Comparison of ENCODE assay signal across 24 cellular contexts in the genomic region with DNA sequence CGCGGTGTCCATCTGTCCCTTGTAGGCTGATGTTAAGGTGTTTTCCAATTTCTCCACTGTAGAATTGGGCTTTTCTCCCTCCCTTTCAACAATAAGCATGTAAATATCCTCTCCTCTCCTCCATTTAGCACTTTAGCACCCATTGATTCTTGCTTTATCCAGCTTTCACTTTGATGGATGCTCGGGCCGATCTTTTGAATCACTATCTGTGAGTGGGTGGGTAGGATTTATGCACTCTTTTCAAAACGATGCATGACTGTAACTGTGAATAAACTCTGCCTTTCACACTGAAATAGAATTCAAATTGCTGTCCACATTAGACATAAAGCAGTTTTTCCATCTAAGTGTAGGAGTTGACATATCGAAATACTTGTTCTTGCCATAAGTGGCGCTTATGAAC. TPM values are rescaled to one million over a fixed set of nuclear protein-coding genes. Genes with fewer than 3 reads are reported as not detected.
A peak's percentile ranks its signal among the peaks of the same experiment; 100 is the strongest.
DNase-seq lines count a peak whose midpoint lies in the region; ATAC-seq, FAIRE-seq and TF ChIP-seq lines count a peak whose summit lies in the region.
"Had no signal": no experiment of that assay in that cellular context is flagged by ENCODE, and none has a peak within 500 bp of the region (broad histone marks: within the 10 kb centered on the region; RNA-seq: fewer than 3 reads in every experiment).

No MANE protein-coding gene starts in this region.

- H3K27ac ChIP-seq in HCT116 (ENCODE audit: low read depth, low read length) = no peak overlapping the region
- H3K27ac ChIP-seq in K562 (ENCODE audit: extremely low read depth, low read depth, low read length) = no peak overlapping the region
- no peak overlapping the region for H3K27ac ChIP-seq in trophoblast cell (ENCODE audit: low read depth, low read length)
- H3K27ac ChIP-seq: A549; BLaER1 treated with 17β-estradiol and CSF1 and Interleukin-3, amounts not matched to agents 10 nM and 100 nM had no signal

- no peaks in the 10 kb centered on the region for H3K9me2 ChIP-seq in HCT116 (ENCODE audit: insufficient read depth)

- no peak overlapping the region for H3K4me3 ChIP-seq in HCT116 (replicated peaks in 1 of 2; ENCODE audit: low read depth in 1 of 2, low read length in 2 of 2)
- no peak overlapping the region for H3K4me3 ChIP-seq in K562
- no peak overlapping the region for H3K4me3 ChIP-seq in trophoblast cell (ENCODE audit: low read depth, low read length)
- H3K4me3 ChIP-seq: A549; BLaER1 treated with 17β-estradiol and CSF1 and Interleukin-3, amounts not matched to agents 10 nM and 100 nM; GM23338 had no signal

- intact Hi-C loops in HCT116 (cut with micrococcal nuclease) (no loop called here), K562 (cut with micrococcal nuclease) (loop anchor here (5.0 kb wide), 1 partner anchor 138 kb away; no protein-coding TSS in a partner anchor)

- no peak for TF ChIP-seq RAD21 in HCT116 (IDR thresholded peaks at IDR 0.05; ENCODE audit: low read depth)
- TF ChIP-seq RAD21 in K562 (CRISPR knock-in tag; conservative IDR thresholded peaks at IDR 0.05 in 1 of 2, IDR thresholded peaks at IDR 0.05 in 1 of 2) = no peak

- H4K20me1 ChIP-seq in HCT116 (ENCODE audit: insufficient read depth) (peaks cover 72% of the 10 kb centered on the region), K562 (replicated peaks; ENCODE audit: control insufficient read depth, insufficient read depth, low read length) (0 out of 2 replicates have a peak, but pooled peaks cover 3% of the 10 kb centered on the region)

- H3K27me3 ChIP-seq in HCT116 (ENCODE audit: insufficient read depth, low read length) (no peaks in the 10 kb centered on the region), K562 (ENCODE audit: control insufficient read depth in 2 of 2, insufficient read depth in 2 of 2, low read length in 2 of 2) (peaks cover 35 to 64% of the 10 kb centered on the region in 2 experiments), trophoblast cell (ENCODE audit: insufficient read depth, low read length) (no peaks in the 10 kb centered on the region)
- H3K27me3 ChIP-seq: BE2C; BLaER1 treated with 17β-estradiol and CSF1 and Interleukin-3, amounts not matched to agents 10 nM and 100 nM had no signal

- H3K36me3 ChIP-seq in HCT116 (ENCODE audit: control insufficient read depth in 1 of 2, insufficient read depth in 2 of 2, low read length in 2 of 2) (peaks cover 9 to 79% of the 10 kb centered on the region in 2 experiments; a peak in 3 of 4 replicates), K562 (ENCODE audit: control insufficient read depth, insufficient read depth, low read length) (no peaks in the 10 kb centered on the region), trophoblast cell (ENCODE audit: control insufficient read depth in 1 of 2, insufficient read depth in 2 of 2, low read length in 2 of 2) (no peaks in the 10 kb centered on the region)
- H3K36me3 ChIP-seq: BE2C had no signal

- TF ChIP-seq EP300 in K562 (IDR thresholded peaks at IDR 0.05; ENCODE audit: low read length) = no peak

- H2AK5ac ChIP-seq in trophoblast cell (ENCODE audit: low read length) = no peak overlapping the region

- H2BK120ac ChIP-seq in trophoblast cell (ENCODE audit: insufficient read depth, low read length, poor library complexity) = no peak overlapping the region

- H3K9me3 ChIP-seq in HCT116 (ENCODE audit: control insufficient read depth in 1 of 2, insufficient read depth in 1 of 2, low read depth in 1 of 2, low read length in 2 of 2) = no peaks in the 10 kb centered on the region
- H3K9me3 ChIP-seq in K562 (replicated peaks; ENCODE audit: control insufficient read depth, insufficient read depth, low read depth, low read length) = no peaks in the 10 kb centered on the region
- no peaks in the 10 kb centered on the region for H3K9me3 ChIP-seq in trophoblast cell (ENCODE audit: insufficient read depth, low read depth, low read length)
- H3K9me3 ChIP-seq: A549, BE2C had no signal

- H3K79me1 ChIP-seq in trophoblast cell (ENCODE audit: low read length) = no peaks in the 10 kb centered on the region

- no peak overlapping the region for H3K14ac ChIP-seq in trophoblast cell (ENCODE audit: low read length)

- RAD21 ChIA-PET in HCT116 (lab: Charles Lee; ENCODE audit: low non-redundant PET in 1 of 2, low total read pairs in 2 of 2, uncharacterized antibody in 2 of 2, unreplicated experiment in 2 of 2) = no interaction called here

- peaks cover 34% of the 10 kb centered on the region for H3K36me3 Mint-ChIP-seq in mesothelial cell of epicardium
- H3K36me3 Mint-ChIP-seq in activated CD8-positive, alpha-beta memory T cell treated with anti-CD3 and anti-CD28 coated beads, Interleukin-2, amount 10 ng/mL, durations not matched to agents 7 days and 5 days = no peaks in the 10 kb centered on the region
- H3K36me3 Mint-ChIP-seq: CD14-positive monocyte; CD8-positive, alpha-beta memory T cell had no signal

- peaks cover 100% of the 10 kb centered on the region for H3K79me2 ChIP-seq in HCT116 (ENCODE audit: insufficient read depth, low read length)
- H3K79me2 ChIP-seq in K562 (ENCODE audit: control insufficient read depth, insufficient read depth, low read length) = no peaks in the 10 kb centered on the region
- H3K79me2 ChIP-seq in trophoblast cell (ENCODE audit: control insufficient read depth, insufficient read depth, low read length, poor library complexity) = no peaks in the 10 kb centered on the region

- peaks cover 0 to 17% of the 10 kb centered on the region in 2 experiments; a peak in 2 of 4 replicates for H3K4me1 ChIP-seq in HCT116 (ENCODE audit: control insufficient read depth in 1 of 2, insufficient read depth in 2 of 2, low read length in 2 of 2)
- H3K4me1 ChIP-seq in K562 (replicated peaks in 1 of 2; ENCODE audit: control insufficient read depth in 2 of 2, insufficient read depth in 2 of 2, low read length in 2 of 2) = peaks cover 0 to 12% of the 10 kb centered on the region in 2 experiments; a peak in 1 of 5 replicates
- no peaks in the 10 kb centered on the region for H3K4me1 ChIP-seq in trophoblast cell (ENCODE audit: control insufficient read depth in 1 of 2, insufficient read depth in 2 of 2, low read length in 2 of 2)
- H3K4me1 ChIP-seq: BE2C; BLaER1 treated with 17β-estradiol and CSF1 and Interleukin-3, amounts not matched to agents 10 nM and 100 nM had no signal

- H3K4ac ChIP-seq in trophoblast cell (ENCODE audit: low read depth, low read length) = no peak overlapping the region

- H3K4me2 ChIP-seq in HCT116 (ENCODE audit: low read length) = no peak overlapping the region
- no peak overlapping the region for H3K4me2 ChIP-seq in K562 (ENCODE audit: insufficient read depth, low read length)
- H3K4me2 ChIP-seq in trophoblast cell (ENCODE audit: low read length) = no peak overlapping the region
- H3K4me2 ChIP-seq: A549; BLaER1 treated with 17β-estradiol and CSF1 and Interleukin-3, amounts not matched to agents 10 nM and 100 nM; GM23338 had no signal

- H3K4me3 Mint-ChIP-seq in mesothelial cell of epicardium = no peak overlapping the region
- no peak overlapping the region for H3K4me3 Mint-ChIP-seq in activated CD8-positive, alpha-beta memory T cell treated with anti-CD3 and anti-CD28 coated beads, Interleukin-2, amount 10 ng/mL, durations not matched to agents 7 days and 5 days
- H3K4me3 Mint-ChIP-seq: CD14-positive monocyte; CD4-positive, alpha-beta T cell; CD8-positive, alpha-beta memory T cell; GM23338; H9 had no signal

- TF ChIP-seq CTCF in HCT116 (IDR thresholded peaks at IDR 0.05 in 2 of 3, conservative IDR thresholded peaks at IDR 0.05 in 1 of 3; ENCODE audit: borderline replicate concordance in 1 of 3, insufficient read depth in 1 of 3, low read depth in 2 of 3, low read length in 2 of 3) (no peak), K562 (IDR thresholded peaks at IDR 0.05 in 2 of 3, conservative IDR thresholded peaks at IDR 0.05 in 1 of 3; ENCODE audit: insufficient read depth in 2 of 3, low read depth in 1 of 3, low read length in 3 of 3) (no peak), mesothelial cell of epicardium (IDR thresholded peaks at IDR 0.05; ENCODE audit: unreplicated experiment) (no peak)

- DNase-seq in HCT116 (ENCODE audit: low read depth, low spot score) (no peak), K562 (ENCODE audit: extremely low read depth in 1 of 4, low spot score in 3 of 4) (no peak), mesothelial cell of epicardium (ENCODE audit: low spot score in 2 of 2, unreplicated experiment in 2 of 2) (no peak), trophoblast cell (no peak), cortex of kidney (lab: John Stamatoyannopoulos, UW) (no peak)
- no peak for DNase-seq in stimulated activated CD4-positive, alpha-beta T cell treated with anti-CD3 and anti-CD28 coated beads, Interleukin-2, amount 100 ng/mL, for 24 hours
- no peak for DNase-seq in activated CD8-positive, alpha-beta memory T cell treated with anti-CD3 and anti-CD28 coated beads, Interleukin-2, amount 10 ng/mL, durations not matched to agents 7 days and 5 days
- DNase-seq: 8988T; ACHN; AML-193; BE2C; CD4-positive, alpha-beta T cell; CD8-positive, alpha-beta memory T cell; DMS53; DMS79 treated with DMSO at 0.1 percent for 48 hours; GF-D8; H9 had no signal

- H2BK5ac ChIP-seq in trophoblast cell (ENCODE audit: low read depth, low read length, poor library complexity) = no peak overlapping the region

- ATAC-seq in HCT116 (no peak), K562 (no peak), HG03432 (IDR thresholded peaks at IDR 0.05; ENCODE audit: unreplicated experiment) (no peak)
- no peak for ATAC-seq in activated CD8-positive, alpha-beta memory T cell treated with anti-CD3 and anti-CD28 coated beads, Interleukin-2, amount 10 ng/mL, durations not matched to agents 7 days and 5 days
- ATAC-seq: A549, GM23338 had no signal

- H3K27me3 Mint-ChIP-seq in mesothelial cell of epicardium (ENCODE audit: low read depth) = no peaks in the 10 kb centered on the region
- peaks cover 13% of the 10 kb centered on the region for H3K27me3 Mint-ChIP-seq in activated CD8-positive, alpha-beta memory T cell treated with anti-CD3 and anti-CD28 coated beads, Interleukin-2, amount 10 ng/mL, durations not matched to agents 7 days and 5 days
- H3K27me3 Mint-ChIP-seq: CD4-positive, alpha-beta T cell; CD8-positive, alpha-beta memory T cell had no signal

- peak overlapping the region; percentile 77 for H3K27ac Mint-ChIP-seq in mesothelial cell of epicardium
- H3K27ac Mint-ChIP-seq in activated CD8-positive, alpha-beta memory T cell treated with anti-CD3 and anti-CD28 coated beads, Interleukin-2, amount 10 ng/mL, durations not matched to agents 7 days and 5 days = no peak overlapping the region
- H3K27ac Mint-ChIP-seq: CD4-positive, alpha-beta T cell; GM23338; H9 had no signal

- CTCF ChIA-PET in HCT116 (lab: Charles Lee) (no interaction called here), K562 (lab: Yijun Ruan, JAX; ENCODE audit: low intra/inter-chr PET ratio) (no interaction called here)
- CTCF ChIA-PET in activated CD8-positive, alpha-beta memory T cell treated with anti-CD3 and anti-CD28 coated beads, Interleukin-2, amount 10 ng/mL, durations not matched to agents 7 days and 5 days (lab: Charles Lee) = interaction anchor here (1.3 to 8.4 kb wide), 3 partner anchors 14 to 448 kb away, joined by 5 to 70 read pairs (median 6); no protein-coding TSS in a partner anchor

- no peak overlapping the region for H4K8ac ChIP-seq in trophoblast cell (ENCODE audit: low read depth, low read length)

- in situ Hi-C loops in K562 (cut with MboI) = no loop called here

- no peak overlapping the region for H3K9ac ChIP-seq in HCT116 (ENCODE audit: low read length)
- no peak overlapping the region for H3K9ac ChIP-seq in K562 (ENCODE audit: insufficient read depth in 1 of 2, low read depth in 2 of 2, low read length in 2 of 2)
- no peak overlapping the region for H3K9ac ChIP-seq in trophoblast cell (ENCODE audit: low read length)
- H3K9ac ChIP-seq: BLaER1 treated with 17β-estradiol and CSF1 and Interleukin-3, amounts not matched to agents 10 nM and 100 nM had no signal

- H3K23ac ChIP-seq in trophoblast cell (ENCODE audit: low read length) = peak overlapping the region; percentile 85

- 45% methylated on average over 7 of the region's 7 CpGs for WGBS in K562 (ENCODE audit: insufficient coverage, low coverage, missing lambda C conversion rate)
- WGBS in trophoblast cell (ENCODE audit: extremely low coverage, insufficient coverage, insufficient read length) = no CpG with 5 or more reads among the region's 7 CpGs

- H3K9me3 Mint-ChIP-seq in mesothelial cell of epicardium = no peaks in the 10 kb centered on the region
- H3K9me3 Mint-ChIP-seq in activated CD8-positive, alpha-beta memory T cell treated with anti-CD3 and anti-CD28 coated beads, Interleukin-2, amount 10 ng/mL, durations not matched to agents 7 days and 5 days (ENCODE audit: low read depth) = no peaks in the 10 kb centered on the region
- H3K9me3 Mint-ChIP-seq: CD4-positive, alpha-beta T cell; CD8-positive, alpha-beta memory T cell; GM23338; H9 had no signal

- H2AFZ ChIP-seq in HCT116 (ENCODE audit: low read depth, low read length, poor library complexity, severe bottlenecking) (no peak overlapping the region), K562 (ENCODE audit: low read depth, low read length) (no peak overlapping the region), trophoblast cell (ENCODE audit: insufficient read depth, low read length, poor library complexity) (no peak overlapping the region)
- H2AFZ ChIP-seq: GM23338 had no signal

- H4K91ac ChIP-seq in trophoblast cell (ENCODE audit: low read depth, low read length) = no peak overlapping the region

- POLR2A ChIA-PET in HCT116 (lab: Charles Lee) = no interaction called here
- POLR2A ChIA-PET in K562 (lab: Yijun Ruan, JAX) = interaction anchor here (0.6 to 0.8 kb wide), 2 partner anchors 9 to 15 kb away, joined by 3 to 4 read pairs; no protein-coding TSS in a partner anchor

- H3K9me1 ChIP-seq in K562 (ENCODE audit: control insufficient read depth, insufficient read depth, low read length) = no peaks in the 10 kb centered on the region

- H3K18ac ChIP-seq in trophoblast cell (ENCODE audit: low read length) = no peak overlapping the region

- no peak for TF ChIP-seq POLR2A in HCT116 (IDR thresholded peaks at IDR 0.05; ENCODE audit: borderline replicate concordance, extremely low read depth, insufficient read depth, insufficient read length)
- TF ChIP-seq POLR2A in K562 (conservative IDR thresholded peaks at IDR 0.05) = no peak

- no peak for FAIRE-seq in K562 (lab: Jason Lieb, UNC)
- FAIRE-seq: A549, GM12891, GM18507 had no signal

- H3K4me1 Mint-ChIP-seq in mesothelial cell of epicardium = peaks cover 26% of the 10 kb centered on the region
- H3K4me1 Mint-ChIP-seq in activated CD8-positive, alpha-beta memory T cell treated with anti-CD3 and anti-CD28 coated beads, Interleukin-2, amount 10 ng/mL, durations not matched to agents 7 days and 5 days = peaks cover 3% of the 10 kb centered on the region
- H3K4me1 Mint-ChIP-seq: CD14-positive monocyte, GM23338 had no signal

- H4K12ac ChIP-seq in trophoblast cell (ENCODE audit: low read depth, low read length) = no peak overlapping the region

- BruUV-seq in HCT116 (replicated peaks; lab: Mats Ljungman, UMichigan) = no TSS peak
- BruUV-seq in K562 (replicated peaks; lab: Mats Ljungman, UMichigan) = no TSS peak

- H2BK12ac ChIP-seq in trophoblast cell (ENCODE audit: low read length) = no peak overlapping the region

RNA-seq across cellular contexts. Expression of a gene that starts 52.5 kb away (rescaled TPM):
- 12.5 TPM for total RNA-seq in HCT116 (2021; ENCODE audit: unreplicated experiment)
- polyA plus RNA-seq in HCT116 (2012) = 7.5 and 7.9 TPM in 2 replicates
- 5.8 and 7.3 TPM in 2 replicates for total RNA-seq in K562 (2011; cell fraction: chromatin; rRNA removed; ENCODE audit: low replicate concordance)
- 2.9 and 3.5 TPM in 2 replicates for total RNA-seq in K562 (2011; cell fraction: nucleolus; rRNA removed)
- total RNA-seq in K562 (2011; cell fraction: nucleoplasm; rRNA removed) = 4.9 and 6.0 TPM in 2 replicates
- 13.3 and 17.3 TPM in 2 replicates for total RNA-seq in K562 (2014; rRNA removed)
- total RNA-seq in K562 (2014; rRNA removed; fragmentation: Illumina TruSeq; extraction: Trizol) = 17.0 and 18.9 TPM in 2 replicates
- total RNA-seq in K562 (2015; rRNA removed; fragmentation: Illumina TruSeq; extraction: Trizol) = 21.8 and 23.3 TPM in 2 replicates
- total RNA-seq in K562 (2021) = 15.2 and 16.4 TPM in 2 replicates
- polyA plus RNA-seq in K562 (2011; rRNA removed) = 12.7 and 17.2 TPM in 2 replicates
- 12.9 and 17.2 TPM in 2 replicates for polyA plus RNA-seq in K562 (2011; cell fraction: cytosol; rRNA removed)
- 6.1 and 6.8 TPM in 2 replicates for polyA plus RNA-seq in K562 (2011; cell fraction: nucleus; rRNA removed)
- 12.4 and 14.8 TPM in 2 replicates for polyA plus RNA-seq in K562 (2012)
- polyA plus RNA-seq in K562 (2014; fragmentation: Illumina TruSeq; extraction: Trizol) = 20.8 and 26.2 TPM in 2 replicates
- 1 to 10 TPM; 5.1 to 6.0 TPM for polyA plus RNA-seq in K562 (2014; fragmentation: Nextera tagmentation; extraction: Ambion mirVana)
- polyA plus RNA-seq in K562 (2014; rRNA removed) = 14.5 and 18.1 TPM in 2 replicates
- 18.4 and 28.1 TPM in 2 replicates for polyA minus RNA-seq in K562 (2011; rRNA and poly(A)+ RNA removed)
- 5.6 and 9.1 TPM in 2 replicates for polyA minus RNA-seq in K562 (2011; cell fraction: cytosol; rRNA and poly(A)+ RNA removed)
- 2.6 and 3.8 TPM in 2 replicates for polyA minus RNA-seq in K562 (2011; cell fraction: nucleus; rRNA and poly(A)+ RNA removed)
- total RNA-seq in mesothelial cell of epicardium = 15.2 to 16.1 TPM (median 15.8 TPM) in 3 replicates
- polyA plus RNA-seq in trophoblast cell (2013) = 26.4 and 27.4 TPM in 2 replicates
- 10 to 100 TPM; 25.9 to 33.1 TPM for total RNA-seq in activated CD8-positive, alpha-beta memory T cell treated with anti-CD3 and anti-CD28 coated beads, Interleukin-2, amount 10 ng/mL, durations not matched to agents 7 days and 5 days
